ENCODE assay signal across 2 cellular contexts in genomic region chr22:46779023-46779422, GRCh38.
TF ChIP-seq lines count a peak whose summit lies in the region.

No MANE protein-coding gene starts in this region.

TF ChIP-seq in HepG2, 621 proteins besides CTCF, POLR2A, EP300 and RAD21:
- TF ChIP-seq ZNF460 (CRISPR knock-in tag; IDR thresholded peaks at IDR 0.05; ENCODE audit: borderline replicate concordance) (no peak), STAG1 (CRISPR knock-in tag; IDR thresholded peaks at IDR 0.05) (no peak), KIAA2018 (CRISPR knock-in tag; IDR thresholded peaks at IDR 0.05; ENCODE audit: borderline replicate concordance) (no peak), BORCS8-MEF2B (CRISPR knock-in tag; IDR thresholded peaks at IDR 0.05) (no peak), HDAC6 (IDR thresholded peaks at IDR 0.05; ENCODE audit: low read depth, low read length) (no peak), MAFF (IDR thresholded peaks at IDR 0.05; ENCODE audit: low read depth, low read length) (peak; percentile 66), ZBTB20 (CRISPR knock-in tag; IDR thresholded peaks at IDR 0.05; ENCODE audit: borderline replicate concordance, low read depth) (no peak), JDP2 (CRISPR knock-in tag; IDR thresholded peaks at IDR 0.05; ENCODE audit: borderline replicate concordance) (no peak), LCORL (IDR thresholded peaks at IDR 0.05) (no peak), LCORL (CRISPR knock-in tag; IDR thresholded peaks at IDR 0.05) (no peak), MIER2 (CRISPR knock-in tag; IDR thresholded peaks at IDR 0.05) (no peak), KLF15 (CRISPR knock-in tag; IDR thresholded peaks at IDR 0.05; ENCODE audit: borderline replicate concordance) (no peak), MAFK (conservative IDR thresholded peaks at IDR 0.05 in 1 of 2, IDR thresholded peaks at IDR 0.05 in 1 of 2; ENCODE audit: low read length in 2 of 2) (peak; percentile 62 to 85; a peak in 3 of 4 replicates), CREB1 (IDR thresholded peaks at IDR 0.05) (peak; percentile 50), CREB1 (CRISPR knock-in tag; IDR thresholded peaks at IDR 0.05) (no peak), ZNF878 (CRISPR knock-in tag; IDR thresholded peaks at IDR 0.05) (no peak), NCOA5 (CRISPR knock-in tag; IDR thresholded peaks at IDR 0.05) (no peak), ZNF775 (CRISPR knock-in tag; IDR thresholded peaks at IDR 0.05; ENCODE audit: borderline replicate concordance) (no peak), ZFP37 (CRISPR knock-in tag; IDR thresholded peaks at IDR 0.05; ENCODE audit: borderline replicate concordance) (no peak), BCL6 (CRISPR knock-in tag; IDR thresholded peaks at IDR 0.05) (no peak), FLYWCH1 (CRISPR knock-in tag; IDR thresholded peaks at IDR 0.05) (no peak), ZNF619 (CRISPR knock-in tag; IDR thresholded peaks at IDR 0.05) (no peak)
- TF ChIP-seq, protein P1, sequence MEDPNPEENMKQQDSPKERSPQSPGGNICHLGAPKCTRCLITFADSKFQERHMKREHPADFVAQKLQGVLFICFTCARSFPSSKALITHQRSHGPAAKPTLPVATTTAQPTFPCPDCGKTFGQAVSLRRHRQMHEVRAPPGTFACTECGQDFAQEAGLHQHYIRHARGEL (CRISPR knock-in tag; IDR thresholded peaks at IDR 0.05) = no peak
- TF ChIP-seq, protein P2, sequence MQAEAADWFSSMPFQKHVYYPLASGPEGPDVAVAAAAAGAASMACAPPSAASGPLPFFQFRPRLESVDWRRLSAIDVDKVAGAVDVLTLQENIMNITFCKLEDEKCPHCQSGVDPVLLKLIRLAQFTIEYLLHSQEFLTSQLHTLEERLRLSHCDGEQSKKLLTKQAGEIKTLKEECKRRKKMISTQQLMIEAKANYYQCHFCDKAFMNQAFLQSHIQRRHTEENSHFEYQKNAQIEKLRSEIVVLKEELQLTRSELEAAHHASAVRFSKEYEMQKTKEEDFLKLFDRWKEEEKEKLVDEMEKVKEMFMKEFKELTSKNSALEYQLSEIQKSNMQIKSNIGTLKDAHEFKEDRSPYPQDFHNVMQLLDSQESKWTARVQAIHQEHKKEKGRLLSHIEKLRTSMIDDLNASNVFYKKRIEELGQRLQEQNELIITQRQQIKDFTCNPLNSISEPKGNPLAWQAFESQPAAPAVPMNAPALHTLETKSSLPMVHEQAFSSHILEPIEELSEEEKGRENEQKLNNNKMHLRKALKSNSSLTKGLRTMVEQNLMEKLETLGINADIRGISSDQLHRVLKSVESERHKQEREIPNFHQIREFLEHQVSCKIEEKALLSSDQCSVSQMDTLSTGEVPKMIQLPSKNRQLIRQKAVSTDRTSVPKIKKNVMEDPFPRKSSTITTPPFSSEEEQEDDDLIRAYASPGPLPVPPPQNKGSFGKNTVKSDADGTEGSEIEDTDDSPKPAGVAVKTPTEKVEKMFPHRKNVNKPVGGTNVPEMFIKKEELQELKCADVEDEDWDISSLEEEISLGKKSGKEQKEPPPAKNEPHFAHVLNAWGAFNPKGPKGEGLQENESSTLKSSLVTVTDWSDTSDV (CRISPR knock-in tag; IDR thresholded peaks at IDR 0.05) = no peak

TF ChIP-seq in GM12891, 5 proteins besides CTCF, POLR2A, EP300 and RAD21:
- no peak for TF ChIP-seq SPI1 (IDR thresholded peaks at IDR 0.05; ENCODE audit: low read depth, low read length)
- TF ChIP-seq POU2F2 (IDR thresholded peaks at IDR 0.05; ENCODE audit: low read depth, low read length) = no peak
- TF ChIP-seq POLR2AphosphoS5 (IDR thresholded peaks at IDR 0.05; ENCODE audit: low read depth, low read length) = no peak
- TF ChIP-seq TAF1 (IDR thresholded peaks at IDR 0.05; ENCODE audit: low read depth, low read length) = no peak
- TF ChIP-seq PAX5 (IDR thresholded peaks at IDR 0.05; ENCODE audit: insufficient read depth, low read length, severe bottlenecking) = no peak
